Comparison of ENCODE assay signal across 18 cellular contexts in genomic region chr5:173997331-173997730, GRCh38. TPM values are rescaled to one million over a fixed set of nuclear protein-coding genes. Genes with fewer than 3 reads are reported as not detected.
DNase-seq lines count a peak whose midpoint lies in the region; ATAC-seq and TF ChIP-seq lines count a peak whose summit lies in the region.
"Had no signal": no experiment of that assay in that cellular context is flagged by ENCODE, and none has a peak within 500 bp of the region (broad histone marks: within the 10 kb centered on the region; RNA-seq: fewer than 3 reads in every experiment).

No MANE protein-coding gene starts in this region.

- H3K27ac Mint-ChIP-seq in neural crest cell (ENCODE audit: unreplicated experiment), result peak overlapping the region; percentile 5
- H3K27ac Mint-ChIP-seq: CD4-positive, alpha-beta memory T cell; HFFc6 had no signal

- no peak for TF ChIP-seq POLR2A in gastroesophageal sphincter (IDR thresholded peaks at IDR 0.05)

- no peak for ATAC-seq in GM18867 (IDR thresholded peaks at IDR 0.05; ENCODE audit: unreplicated experiment)
- no peak for ATAC-seq in gastroesophageal sphincter
- ATAC-seq: GM12878, HepG2 had no signal

- H3K36me3 Mint-ChIP-seq in neural crest cell (ENCODE audit: low read depth), result no peaks in the 10 kb centered on the region
- H3K36me3 Mint-ChIP-seq: CD4-positive, alpha-beta memory T cell had no signal

- no peaks in the 10 kb centered on the region for H3K36me3 ChIP-seq in gastroesophageal sphincter
- H3K36me3 ChIP-seq: BE2C had no signal

- no peak for TF ChIP-seq EP300 in gastroesophageal sphincter (IDR thresholded peaks at IDR 0.05)

- peak; percentile 16 for DNase-seq in EL
- peak; percentile 24 for DNase-seq in HT1080 (ENCODE audit: low read depth)
- peak; percentile 54 for DNase-seq in choroid plexus epithelial cell (ENCODE audit: low read depth)
- no peak for DNase-seq in neural crest cell (ENCODE audit: low read depth, low spot score)
- DNase-seq in SHP77 treated with DMSO at 0.1 percent for 48 hours (lab: John Stamatoyannopoulos, UW), result no peak
- DNase-seq in mesenteric fat pad (ENCODE audit: low spot score), result no peak
- DNase-seq: BE2C; CD4-positive, alpha-beta memory T cell; DND-41; GM23248; H7; HFFc6 had no signal

- H3K4me3 ChIP-seq in choroid plexus epithelial cell (ENCODE audit: low read depth, low read length) (no peak overlapping the region), gastroesophageal sphincter (no peak overlapping the region)
- H3K4me3 ChIP-seq: GM12878, GM23248 had no signal

- peaks cover 28% of the 10 kb centered on the region for H3K27me3 Mint-ChIP-seq in neural crest cell (ENCODE audit: low read depth)

- no peaks in the 10 kb centered on the region for H3K9me3 Mint-ChIP-seq in neural crest cell
- H3K9me3 Mint-ChIP-seq: CD4-positive, alpha-beta memory T cell; HFFc6 had no signal

- H3K9me3 ChIP-seq in gastroesophageal sphincter, result no peaks in the 10 kb centered on the region
- H3K9me3 ChIP-seq: BE2C had no signal

- TF ChIP-seq CTCF in choroid plexus epithelial cell (conservative IDR thresholded peaks at IDR 0.05; ENCODE audit: low read depth, low read length), result no peak
- no peak for TF ChIP-seq CTCF in neural crest cell (conservative IDR thresholded peaks at IDR 0.05)
- no peak for TF ChIP-seq CTCF in gastroesophageal sphincter (IDR thresholded peaks at IDR 0.05)

- H3K27ac ChIP-seq in gastroesophageal sphincter, result no peak overlapping the region
- H3K27ac ChIP-seq: C4-2B, GM23248 had no signal

- no peak overlapping the region for H3K4me3 Mint-ChIP-seq in neural crest cell
- H3K4me3 Mint-ChIP-seq: CD4-positive, alpha-beta memory T cell; HFFc6 had no signal

- WGBS in gastroesophageal sphincter (ENCODE audit: low coverage in 1 of 2), 2 donors, result 74 to 75% methylated on average over 4 of the region's 4 CpGs

- H3K27me3 ChIP-seq in gastroesophageal sphincter, result peaks cover 33% of the 10 kb centered on the region
- H3K27me3 ChIP-seq: BE2C had no signal

- H3K4me1 Mint-ChIP-seq in neural crest cell, result no peaks in the 10 kb centered on the region
- H3K4me1 Mint-ChIP-seq: CD4-positive, alpha-beta memory T cell had no signal

- no peaks in the 10 kb centered on the region for H3K4me1 ChIP-seq in gastroesophageal sphincter
- H3K4me1 ChIP-seq: BE2C had no signal

RNA-seq across cellular contexts. Expression of gene C5orf47, which starts 8.4 kb away (rescaled TPM):
- not detected in 2 replicates for total RNA-seq in HT1080 (2014; rRNA removed; shearing (Covaris generic))
- polyA plus RNA-seq in HT1080 (2015; cell fraction: cytosol; rRNA removed), result not detected in 2 replicates
- 0.05 and 0.18 TPM in 2 replicates for polyA plus RNA-seq in HT1080 (2015; cell fraction: nucleus; rRNA removed)
- total RNA-seq in neural crest cell (not detected in 2 replicates), mesenteric fat pad (not detected), gastroesophageal sphincter (not detected)
- total RNA-seq: CD4-positive, alpha-beta memory T cell; G401; GM12878; GM23248; HepG2; HFFc6 had no signal
- polyA plus RNA-seq: CD4-positive, alpha-beta memory T cell; GM23248; HepG2 had no signal

RNA-seq across cellular contexts. Expression of gene NSG2, which starts 48.2 kb away (rescaled TPM):
- not detected in 2 replicates for total RNA-seq in HT1080 (2014; rRNA removed; shearing (Covaris generic))
- not detected in 2 replicates for polyA plus RNA-seq in HT1080 (2015; cell fraction: cytosol; rRNA removed)
- not detected in 2 replicates for polyA plus RNA-seq in HT1080 (2015; cell fraction: nucleus; rRNA removed)
- total RNA-seq in neural crest cell, result 3.1 and 4.0 TPM in 2 replicates
- total RNA-seq in mesenteric fat pad, result 0.16 TPM
- total RNA-seq in gastroesophageal sphincter, result 1 to 10 TPM in 3 of 4 donors, not detected in 1; 1.9 to 4.6 (median 2.7) TPM
- total RNA-seq: CD4-positive, alpha-beta memory T cell; GM12878; GM23248; HepG2; HFFc6 had no signal
- polyA plus RNA-seq: CD4-positive, alpha-beta memory T cell; GM23248 had no signal

Comparison
In these comparisons a context has a peak if more than half of its experiments do, and no peak if none do; other contexts are left out.
1. DNase-seq: peak in EL (single experiment), HT1080 (single experiment) and choroid plexus epithelial cell (single experiment); none in neural crest cell (single experiment), SHP77 treated with DMSO at 0.1 percent for 48 hours (single experiment) and mesenteric fat pad (single experiment).